ENCODE assay signal across 16 cellular contexts in genomic region chr9:91486699-91487497, GRCh38.
DNase-seq lines count a peak whose midpoint lies in the region; ATAC-seq and TF ChIP-seq lines count a peak whose summit lies in the region.
"Had no signal": no experiment of that assay in that cellular context is flagged by ENCODE, and none has a peak within 500 bp of the region (broad histone marks: within the 10 kb centered on the region; RNA-seq: fewer than 3 reads in every experiment).

No MANE protein-coding gene starts in this region.

- H3K36me3 ChIP-seq in brain microvascular endothelial cell (replicated peaks) (no peaks in the 10 kb centered on the region), mesendoderm (ENCODE audit: control insufficient read depth, insufficient read depth, low read length) (no peaks in the 10 kb centered on the region)
- H3K36me3 ChIP-seq: neural progenitor cell had no signal

- H3K27ac ChIP-seq in brain microvascular endothelial cell (peak overlapping the region; percentile 81), mesendoderm (ENCODE audit: low read depth, low read length) (no peak overlapping the region)
- H3K27ac ChIP-seq: C4-2B, neural progenitor cell, RWPE1 had no signal

- no peak overlapping the region for H3K4me2 ChIP-seq in mesendoderm (ENCODE audit: low read length)
- H3K4me2 ChIP-seq: neural progenitor cell had no signal

- H3K4me3 ChIP-seq in brain microvascular endothelial cell (ENCODE audit: low read depth, low read length), result no peak overlapping the region
- no peak overlapping the region for H3K4me3 ChIP-seq in mesendoderm (ENCODE audit: low read length)
- H3K4me3 ChIP-seq: neural progenitor cell had no signal

- no peak overlapping the region for H3K23ac ChIP-seq in mesendoderm (ENCODE audit: low read length)

- no peak overlapping the region for H2AK5ac ChIP-seq in mesendoderm (ENCODE audit: low read length)

- H2BK120ac ChIP-seq in mesendoderm (ENCODE audit: low read depth, low read length), result no peak overlapping the region

- ATAC-seq in GM21576 (IDR thresholded peaks at IDR 0.05; ENCODE audit: unreplicated experiment), result no peak
- no peak for ATAC-seq in HG03432 (IDR thresholded peaks at IDR 0.05; ENCODE audit: unreplicated experiment)

- WGBS in mesendoderm (ENCODE audit: extremely low coverage, insufficient coverage, low lambda C conversion rate), result no CpG with 5 or more reads among the region's 6 CpGs

- in situ Hi-C loops in brain microvascular endothelial cell (cut with HindIII; ENCODE audit: low pct_ligation_motif_present, low sequenced_read_pairs), result no loop called here

- no peak for TF ChIP-seq CTCF in brain microvascular endothelial cell (IDR thresholded peaks at IDR 0.05; ENCODE audit: low read depth, low read length, missing control alignments)

- no peaks in the 10 kb centered on the region for H3K4me1 ChIP-seq in mesendoderm (ENCODE audit: control insufficient read depth, low read depth, low read length)
- H3K4me1 ChIP-seq: neural progenitor cell had no signal

- H4K8ac ChIP-seq in mesendoderm (ENCODE audit: low read depth, low read length), result no peak overlapping the region

- H2BK15ac ChIP-seq in mesendoderm (replicated peaks; ENCODE audit: low read depth), result no peak overlapping the region

- H3K56ac ChIP-seq in mesendoderm (ENCODE audit: low read length), result no peak overlapping the region

- H3K79me2 ChIP-seq in mesendoderm (ENCODE audit: control insufficient read depth, insufficient read depth, low read length), result no peaks in the 10 kb centered on the region

- no peaks in the 10 kb centered on the region for H3K27me3 ChIP-seq in brain microvascular endothelial cell (replicated peaks)
- H3K27me3 ChIP-seq in mesendoderm (ENCODE audit: insufficient read depth, low read length, poor library complexity), result no peaks in the 10 kb centered on the region
- H3K27me3 ChIP-seq: neural progenitor cell had no signal

- no peak overlapping the region for H2BK5ac ChIP-seq in mesendoderm (ENCODE audit: low read length)

- no peaks in the 10 kb centered on the region for H3K79me1 ChIP-seq in mesendoderm (ENCODE audit: low read length)

- DNase-seq in AG08395 (ENCODE audit: low spot score) (peak; percentile 61), HT1080 (ENCODE audit: low read depth) (peak; percentile 36), brain microvascular endothelial cell (peak; percentile 66), mesendoderm (peak; percentile 23), ureter (ENCODE audit: low spot score) (no peak), amygdala (lab: John Stamatoyannopoulos, UW) (no peak)
- DNase-seq: activated CD8-positive, alpha-beta memory T cell treated with anti-CD3 and anti-CD28 coated beads for 24 hours; activated naive CD4-positive, alpha-beta T cell treated with anti-CD3 and anti-CD28 coated beads for 36 hours; NCI-H1048; NCI-H510A; stimulated activated CD4-positive, alpha-beta T cell treated with anti-CD3 and anti-CD28 coated beads, Interleukin-15, amount 100 ng/mL, for 24 hours had no signal

- H4K5ac ChIP-seq in mesendoderm (ENCODE audit: low read length), result no peak overlapping the region

- H3K9ac ChIP-seq in mesendoderm (ENCODE audit: low read length), result no peak overlapping the region
- H3K9ac ChIP-seq: neural progenitor cell had no signal

- H3K18ac ChIP-seq in mesendoderm (ENCODE audit: low read length), result no peak overlapping the region

- no peak overlapping the region for H3K4ac ChIP-seq in mesendoderm (ENCODE audit: low read depth, low read length)

Comparison
In these comparisons a context has a peak if more than half of its experiments do, and no peak if none do; other contexts are left out.
1. DNase-seq: peak in AG08395 (single experiment), HT1080 (single experiment), brain microvascular endothelial cell (single experiment) and mesendoderm (single experiment); none in ureter (single experiment) and amygdala (0 of 56).